9 cellular contexts compared by ENCODE assay signal in the genomic region with DNA sequence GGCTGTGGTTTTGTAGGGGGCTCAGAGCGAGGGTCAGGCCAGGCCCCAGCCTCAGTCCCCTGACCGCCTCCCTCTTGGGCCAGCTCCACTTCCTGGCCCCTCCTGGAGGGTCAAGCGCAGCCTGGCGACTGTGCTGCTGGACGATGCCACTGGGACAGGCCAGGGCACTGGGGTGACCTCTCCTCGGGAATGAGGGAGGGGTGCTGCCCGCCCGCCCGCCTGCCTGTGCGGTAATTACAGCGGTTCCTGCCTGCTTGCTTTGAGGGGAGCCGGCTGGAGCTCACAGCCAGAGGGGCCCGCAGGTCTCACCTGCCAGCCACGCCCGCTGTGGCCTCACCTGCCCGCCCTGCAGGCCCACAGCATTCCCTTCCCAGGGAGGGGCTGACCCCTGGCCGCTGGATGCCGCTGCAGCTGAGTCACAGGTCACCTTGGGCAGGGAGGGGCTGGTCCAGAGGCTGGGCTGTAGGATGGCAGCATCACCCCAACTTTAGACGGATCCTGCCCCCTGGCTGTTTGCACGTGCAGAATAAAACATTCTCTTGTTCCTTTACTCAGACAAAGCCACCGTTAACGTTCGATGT.
DNase-seq lines count a peak whose midpoint lies in the region; ATAC-seq and TF ChIP-seq lines count a peak whose summit lies in the region.
"Had no signal": no experiment of that assay in that cellular context is flagged by ENCODE, and none has a peak within 500 bp of the region (broad histone marks: within the 10 kb centered on the region; RNA-seq: fewer than 3 reads in every experiment).

No MANE protein-coding gene starts in this region.

- peaks cover 26% of the 10 kb centered on the region for H3K27me3 Mint-ChIP-seq in activated T-cell treated with anti-CD3 and anti-CD28 coated beads, Interleukin-2, amount 50 U/mL, for 24 hours

- no peak overlapping the region for H3K4me3 Mint-ChIP-seq in activated T-cell treated with anti-CD3 and anti-CD28 coated beads, Interleukin-2, amount 50 U/mL, for 24 hours

- H3K4me1 Mint-ChIP-seq in activated T-cell treated with anti-CD3 and anti-CD28 coated beads, Interleukin-2, amount 50 U/mL, for 24 hours (ENCODE audit: low read depth), result no peaks in the 10 kb centered on the region

- 42% methylated on average over 16 of the region's 23 CpGs for WGBS in esophagus muscularis mucosa
- WGBS in sigmoid colon, 2 donors, result 17 to 45% methylated on average over 23 of the region's 23 CpGs

- TF ChIP-seq CTCF in esophagus muscularis mucosa (IDR thresholded peaks at IDR 0.05), result peak; percentile 26 to 39 (median 31)
- TF ChIP-seq CTCF in sigmoid colon (IDR thresholded peaks at IDR 0.05), result peak; percentile 14 to 28 (median 20)
- TF ChIP-seq CTCF in gastrocnemius medialis (IDR thresholded peaks at IDR 0.05 in 4 of 5, conservative IDR thresholded peaks at IDR 0.05 in 1 of 5), result peak in 2 of 5 experiments; percentile 18 to 22

- in situ Hi-C loops in gastrocnemius medialis (cut with MboI; ENCODE audit: low sequenced_read_pairs in 4 of 4), result no loop called here

- H3K9me3 ChIP-seq in esophagus muscularis mucosa (no peaks in the 10 kb centered on the region), sigmoid colon (no peaks in the 10 kb centered on the region), gastrocnemius medialis (no peaks in the 10 kb centered on the region)

- ATAC-seq in gastrocnemius medialis, result no peak
- no peak for ATAC-seq in GM21786 (IDR thresholded peaks at IDR 0.05; ENCODE audit: unreplicated experiment)

- H3K27me3 ChIP-seq in esophagus muscularis mucosa (peaks cover 0 to 86% (median 8%) of the 10 kb centered on the region in 4 donors), sigmoid colon (peaks cover 3 to 32% (median 8%) of the 10 kb centered on the region in 3 donors), gastrocnemius medialis (peaks cover 12 to 21% (median 12%) of the 10 kb centered on the region in 3 donors)

- no peak overlapping the region for H3K27ac Mint-ChIP-seq in activated T-cell treated with anti-CD3 and anti-CD28 coated beads, Interleukin-2, amount 50 U/mL, for 24 hours

- TF ChIP-seq POLR2A in esophagus muscularis mucosa (IDR thresholded peaks at IDR 0.05; ENCODE audit: low read depth) (no peak), sigmoid colon (IDR thresholded peaks at IDR 0.05) (no peak), gastrocnemius medialis (IDR thresholded peaks at IDR 0.05) (no peak)

- H3K4me3 ChIP-seq in esophagus muscularis mucosa (no peak overlapping the region), sigmoid colon (no peak overlapping the region), gastrocnemius medialis (no peak overlapping the region)

- no peaks in the 10 kb centered on the region for H3K36me3 Mint-ChIP-seq in activated T-cell treated with anti-CD3 and anti-CD28 coated beads, Interleukin-2, amount 50 U/mL, for 24 hours (ENCODE audit: low read depth)

- intact Hi-C loops in esophagus muscularis mucosa (cut with DNase I), result loop anchor here (5.0 kb wide), 1 partner anchor 129 kb away; no protein-coding TSS in a partner anchor
- intact Hi-C loops in sigmoid colon (cut with DNase I), result loop anchor here (5.0 kb wide), 2 partner anchors 74 to 124 kb away; no protein-coding TSS in a partner anchor
- intact Hi-C loops in gastrocnemius medialis (cut with DNase I; ENCODE audit: low total_unique reads), result loop anchor here (5.0 kb wide), 1 partner anchor 124 kb away; no protein-coding TSS in a partner anchor

- no peaks in the 10 kb centered on the region for H3K36me3 ChIP-seq in esophagus muscularis mucosa
- H3K36me3 ChIP-seq in sigmoid colon, result no peaks in the 10 kb centered on the region
- no peaks in the 10 kb centered on the region for H3K36me3 ChIP-seq in gastrocnemius medialis

- no peak for TF ChIP-seq EP300 in esophagus muscularis mucosa (IDR thresholded peaks at IDR 0.05)
- no peak for TF ChIP-seq EP300 in sigmoid colon (IDR thresholded peaks at IDR 0.05)

- H3K9me3 Mint-ChIP-seq in activated T-cell treated with anti-CD3 and anti-CD28 coated beads, Interleukin-2, amount 50 U/mL, for 24 hours, result no peaks in the 10 kb centered on the region

- peaks cover 15 to 17% (median 16%) of the 10 kb centered on the region in 4 donors for H3K4me1 ChIP-seq in esophagus muscularis mucosa
- peaks cover 0 to 16% (median 13%) of the 10 kb centered on the region in 4 donors for H3K4me1 ChIP-seq in sigmoid colon
- H3K4me1 ChIP-seq in gastrocnemius medialis, result peaks cover 13 to 17% of the 10 kb centered on the region in 2 donors

- DNase-seq in activated T-cell treated with anti-CD3 and anti-CD28 coated beads, Interleukin-2, amount 50 U/mL, for 1 hour, result peak; percentile 27
- no peak for DNase-seq in activated T-cell treated with anti-CD3 and anti-CD28 coated beads, Interleukin-2, amount 50 U/mL, for 24 hours
- DNase-seq in NCI-H460 (ENCODE audit: extremely low read depth, low read depth), result peak; percentile 43
- DNase-seq in esophagus muscularis mucosa (ENCODE audit: extremely low spot score), result no peak
- no peak for DNase-seq in sigmoid colon
- no peak for DNase-seq in gastrocnemius medialis
- no peak for DNase-seq in SHP77 (lab: John Stamatoyannopoulos, UW)
- DNase-seq: left cardiac atrium had no signal

- H3K27ac ChIP-seq in esophagus muscularis mucosa (replicated peaks in 1 of 4) (no peak overlapping the region), sigmoid colon (no peak overlapping the region), gastrocnemius medialis (no peak overlapping the region)

Comparison
In these comparisons a context has a peak if more than half of its experiments do, and no peak if none do; other contexts are left out.
1. DNase-seq: peak in activated T-cell treated with anti-CD3 and anti-CD28 coated beads, Interleukin-2, amount 50 U/mL, for 1 hour (single experiment) and NCI-H460 (single experiment); none in activated T-cell treated with anti-CD3 and anti-CD28 coated beads, Interleukin-2, amount 50 U/mL, for 24 hours (single experiment), esophagus muscularis mucosa (single experiment), sigmoid colon (single experiment), gastrocnemius medialis (0 of 2) and SHP77 (0 of 2).